Comparison of ENCODE assay signal across 1 cellular context in genomic region chr1:234357831-234358230, GRCh38.
TF ChIP-seq lines count a peak whose summit lies in the region.

No MANE protein-coding gene starts in this region.

TF ChIP-seq in HepG2, 621 proteins besides CTCF, POLR2A, EP300 and RAD21:
- TF ChIP-seq ELF1 (CRISPR knock-in tag; IDR thresholded peaks at IDR 0.05): no peak
- TF ChIP-seq FOSL1 (CRISPR knock-in tag; IDR thresholded peaks at IDR 0.05; ENCODE audit: borderline replicate concordance): no peak
- TF ChIP-seq ZNF30 (CRISPR knock-in tag; IDR thresholded peaks at IDR 0.05): no peak
- no peak for TF ChIP-seq TCF7 (IDR thresholded peaks at IDR 0.05; ENCODE audit: low read depth)
- TF ChIP-seq MEIS2 (CRISPR knock-in tag; IDR thresholded peaks at IDR 0.05): no peak
- TF ChIP-seq ZNF337 (CRISPR knock-in tag; IDR thresholded peaks at IDR 0.05; ENCODE audit: borderline replicate concordance, low read depth): no peak
- no peak for TF ChIP-seq IKZF5 (CRISPR knock-in tag; IDR thresholded peaks at IDR 0.05)
- no peak for TF ChIP-seq ZNF816 (CRISPR knock-in tag; IDR thresholded peaks at IDR 0.05; ENCODE audit: borderline replicate concordance)
